Comparison of ENCODE assay signal across 8 cellular contexts in the genomic region with DNA sequence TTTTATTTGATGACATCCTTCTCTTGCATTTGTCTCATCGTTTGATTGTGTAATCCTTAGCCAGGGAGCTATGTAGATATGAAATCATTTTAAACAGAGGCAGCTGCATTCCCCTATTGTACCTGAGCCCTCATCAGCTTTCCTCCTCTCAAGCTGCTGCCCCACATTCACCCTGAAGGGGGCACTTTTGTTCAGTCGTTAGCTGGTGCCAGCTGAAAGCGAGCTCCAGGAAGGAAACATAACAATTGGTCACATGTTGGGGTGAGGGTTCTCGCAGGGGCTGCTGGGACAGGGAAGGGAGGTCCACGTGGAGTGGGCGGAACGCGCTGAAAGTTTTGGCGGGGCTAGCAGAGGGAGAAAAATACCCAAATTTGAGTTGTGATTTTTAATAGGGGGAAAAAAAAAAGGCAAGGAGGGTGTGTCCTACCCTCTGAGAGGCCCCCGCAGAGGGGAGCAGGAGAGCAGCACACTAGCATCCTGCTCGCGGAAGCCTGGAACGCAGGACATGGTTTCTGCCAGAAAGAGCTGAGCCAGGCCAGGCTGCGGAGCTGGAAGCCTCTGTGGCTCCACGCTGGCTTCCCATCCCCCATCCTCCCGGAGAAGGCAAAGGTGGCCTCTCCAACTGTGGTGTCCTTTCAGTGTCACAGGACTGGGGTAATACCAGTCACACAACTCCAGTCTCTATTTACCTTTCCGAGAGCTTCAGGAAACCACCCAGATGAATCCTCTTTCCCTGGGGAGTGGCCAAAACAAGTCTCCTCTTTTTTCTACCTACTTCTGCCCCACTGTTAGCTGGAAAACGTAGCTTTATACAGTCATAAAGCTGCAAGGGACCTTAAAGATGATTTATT. TPM values are rescaled to one million over a fixed set of nuclear protein-coding genes. Genes with fewer than 3 reads are reported as not detected.
DNase-seq lines count a peak whose midpoint lies in the region; TF ChIP-seq lines count a peak whose summit lies in the region.

No MANE protein-coding gene starts in this region.

- peak; percentile 93 for TF ChIP-seq CTCF in fibroblast of villous mesenchyme (IDR thresholded peaks at IDR 0.05; ENCODE audit: insufficient read depth, low read depth, low read length)
- TF ChIP-seq CTCF in neural crest cell (conservative IDR thresholded peaks at IDR 0.05) = peak; percentile 80
- TF ChIP-seq CTCF in stomach (IDR thresholded peaks at IDR 0.05) = peak in 5 of 7 experiments; percentile 80 to 99 (median 84)

- H3K9me3 Mint-ChIP-seq in neural crest cell = no peaks in the 10 kb centered on the region

- 0 to 2% (median 1%) methylated on average over 18 of the region's 18 CpGs for WGBS in stomach, 5 donors

- TF ChIP-seq POLR2A in stomach (IDR thresholded peaks at IDR 0.05) = peak in 1 of 4 donors; percentile 15

- peak overlapping the region; percentile 36 for H3K4me3 ChIP-seq in H7 (ENCODE audit: insufficient read depth, low read depth, low read length)
- peak overlapping the region; percentile 22 for H3K4me3 ChIP-seq in MG63
- peak overlapping the region; percentile 49 for H3K4me3 ChIP-seq in fibroblast of villous mesenchyme (ENCODE audit: low read depth, low read length)
- peak overlapping the region; percentile 43 to 55 (median 46) for H3K4me3 ChIP-seq in stomach

- H3K27me3 ChIP-seq in H7 (ENCODE audit: control insufficient read depth, insufficient read depth, low read length) (no peaks in the 10 kb centered on the region), MG63 (no peaks in the 10 kb centered on the region), stomach (no peaks in the 10 kb centered on the region)

- DNase-seq in G401 (ENCODE audit: low spot score) (peak; percentile 97), H7 (peak; percentile 88), MG63 (peak; percentile 96), SHP77 (lab: John Stamatoyannopoulos, UW) (peak; percentile 94), activated gamma-delta T cell (lab: John Stamatoyannopoulos, UW) (peak; percentile 35), fibroblast of villous mesenchyme (ENCODE audit: low read depth) (peak; percentile 94), neural crest cell (ENCODE audit: low read depth, low spot score) (peak; percentile 87), stomach (peak; percentile 95)

- peak overlapping the region; percentile 85 for H3K4me3 Mint-ChIP-seq in neural crest cell

- in situ Hi-C loops in G401 (cut with HindIII; ENCODE audit: low sequenced_read_pairs) = no loop called here

- no peaks in the 10 kb centered on the region for H3K36me3 Mint-ChIP-seq in neural crest cell (ENCODE audit: low read depth)

- H3K4me1 Mint-ChIP-seq in neural crest cell = peaks cover 59% of the 10 kb centered on the region

- TF ChIP-seq EP300 in stomach (IDR thresholded peaks at IDR 0.05) = no peak

- H3K9me3 ChIP-seq in MG63 = no peaks in the 10 kb centered on the region
- no peaks in the 10 kb centered on the region for H3K9me3 ChIP-seq in stomach

- no peaks in the 10 kb centered on the region for H3K27me3 Mint-ChIP-seq in neural crest cell (ENCODE audit: low read depth)

- peak overlapping the region; percentile 95 for H3K27ac Mint-ChIP-seq in neural crest cell (ENCODE audit: unreplicated experiment)

- H3K4me1 ChIP-seq in stomach = peaks cover 52 to 78% (median 70%) of the 10 kb centered on the region in 4 donors

- peak overlapping the region; percentile 93 to 98 (median 97) for H3K27ac ChIP-seq in stomach

- intact Hi-C loops in stomach (cut with DNase I; ENCODE audit: low total_unique reads) = no loop called here

- H3K36me3 ChIP-seq in H7 (replicated peaks; ENCODE audit: control insufficient read depth, insufficient read depth, low read length) (no peaks in the 10 kb centered on the region), MG63 (no peaks in the 10 kb centered on the region), stomach (no peaks in the 10 kb centered on the region)

RNA-seq across cellular contexts. Expression of gene MSL1, which starts 8.4 kb away (rescaled TPM):
- 67.9 and 80.5 TPM in 2 replicates for total RNA-seq in G401 (2014; rRNA removed; shearing (Covaris generic))
- 44.2 and 70.0 TPM in 2 replicates for total RNA-seq in H7 (2014; rRNA removed; shearing (Covaris generic))
- 44.9 and 53.4 TPM in 2 replicates for total RNA-seq in MG63 (2014; rRNA removed; shearing (Covaris generic); ENCODE audit: low replicate concordance)
- total RNA-seq in fibroblast of villous mesenchyme (64.4 and 73.0 TPM in 2 replicates), neural crest cell (147 and 153 TPM in 2 replicates), stomach (100 to 1,000 TPM in 2 of 5 donors, 10 to 100 TPM in 3; 47.1 to 322 (median 90.1) TPM)
- polyA plus RNA-seq in stomach = 10 to 100 TPM; 29.3 to 63.8 (median 32.7) TPM

RNA-seq across cellular contexts. Expression of gene NR1D1, which starts 12.9 kb away (rescaled TPM):
- total RNA-seq in G401 (2014; rRNA removed; shearing (Covaris generic)) = 0.06 and 2.0 TPM in 2 replicates
- total RNA-seq in H7 (2014; rRNA removed; shearing (Covaris generic)) = 1.8 and 3.4 TPM in 2 replicates
- 0.07 and 1.3 TPM in 2 replicates for total RNA-seq in MG63 (2014; rRNA removed; shearing (Covaris generic); ENCODE audit: low replicate concordance)
- total RNA-seq in fibroblast of villous mesenchyme (1.7 and 2.3 TPM in 2 replicates), neural crest cell (2.5 and 2.8 TPM in 2 replicates), stomach (10 to 100 TPM in 2 of 5 donors, 1 to 10 TPM in 3; 2.8 to 14.9 (median 9.0) TPM)
- 10 to 100 TPM in 1 of 3 donors, 1 to 10 TPM in 2; 5.5 to 20.5 (median 9.6) TPM for polyA plus RNA-seq in stomach

RNA-seq across cellular contexts. Expression of gene CASC3, which starts 27.0 kb away (rescaled TPM):
- 31.1 and 61.1 TPM in 2 replicates for total RNA-seq in G401 (2014; rRNA removed; shearing (Covaris generic))
- 55.4 and 76.0 TPM in 2 replicates for total RNA-seq in H7 (2014; rRNA removed; shearing (Covaris generic))
- total RNA-seq in MG63 (2014; rRNA removed; shearing (Covaris generic); ENCODE audit: low replicate concordance) = 50.2 and 63.6 TPM in 2 replicates
- 42.5 and 51.8 TPM in 2 replicates for total RNA-seq in fibroblast of villous mesenchyme
- 130 and 138 TPM in 2 replicates for total RNA-seq in neural crest cell
- 100 to 1,000 TPM in 2 of 5 donors, 10 to 100 TPM in 3; 41.9 to 198 (median 85.5) TPM for total RNA-seq in stomach
- 10 to 100 TPM; 27.6 to 42.2 (median 37.0) TPM for polyA plus RNA-seq in stomach

RNA-seq across cellular contexts. Expression of gene THRA, which starts 50.6 kb away (rescaled TPM):
- 11.8 and 18.4 TPM in 2 replicates for total RNA-seq in G401 (2014; rRNA removed; shearing (Covaris generic))
- total RNA-seq in H7 (2014; rRNA removed; shearing (Covaris generic)) = 13.2 and 15.2 TPM in 2 replicates
- 11.5 and 18.1 TPM in 2 replicates for total RNA-seq in MG63 (2014; rRNA removed; shearing (Covaris generic); ENCODE audit: low replicate concordance)
- total RNA-seq in fibroblast of villous mesenchyme = 19.0 and 27.2 TPM in 2 replicates
- 15.0 and 15.3 TPM in 2 replicates for total RNA-seq in neural crest cell
- total RNA-seq in stomach = 10 to 100 TPM; 21.1 to 52.2 (median 38.4) TPM
- polyA plus RNA-seq in stomach = 10 to 100 TPM; 21.4 to 37.0 (median 26.4) TPM

RNA-seq across cellular contexts. Expression of gene MED24, which starts 59.1 kb away (rescaled TPM):
- total RNA-seq in G401 (2014; rRNA removed; shearing (Covaris generic)) = 70.0 and 90.8 TPM in 2 replicates
- total RNA-seq in H7 (2014; rRNA removed; shearing (Covaris generic)) = 85.6 and 99.9 TPM in 2 replicates
- 83.1 and 96.3 TPM in 2 replicates for total RNA-seq in MG63 (2014; rRNA removed; shearing (Covaris generic); ENCODE audit: low replicate concordance)
- total RNA-seq in fibroblast of villous mesenchyme = 46.7 and 47.9 TPM in 2 replicates
- total RNA-seq in neural crest cell = 147 and 154 TPM in 2 replicates
- 100 to 1,000 TPM in 2 of 5 donors, 10 to 100 TPM in 3; 55.4 to 336 (median 91.6) TPM for total RNA-seq in stomach
- 10 to 100 TPM; 24.1 to 49.5 (median 32.7) TPM for polyA plus RNA-seq in stomach

Comparison
In these comparisons a context has a peak if more than half of its experiments do, and no peak if none do; other contexts are left out.
1. Peak in every context shown above with its lines: DNase-seq, H3K4me3 ChIP-seq and H3K27ac ChIP-seq.
2. DNase-seq: peak in every context shown above with its lines; median percentile 97 in G401; 96 in MG63; 95 in stomach; 94 in SHP77; 94 in fibroblast of villous mesenchyme; 88 in H7; 87 in neural crest cell; 35 in activated gamma-delta T cell.